26 cellular contexts compared by ENCODE assay signal in genomic region chr2:128235581-128235980, GRCh38.
"Had no signal": no experiment of that assay in that cellular context is flagged by ENCODE, and none has a peak within 500 bp of the region (broad histone marks: within the 10 kb centered on the region; RNA-seq: fewer than 3 reads in every experiment).

No MANE protein-coding gene starts in this region.

- H3K36me3 ChIP-seq: brain microvascular endothelial cell, esophagus muscularis mucosa, WERI-Rb-1 had no signal

- H3K27me3 ChIP-seq: brain microvascular endothelial cell, dorsolateral prefrontal cortex, esophagus muscularis mucosa had no signal

- ATAC-seq: activated CD4-positive, CD25-positive, alpha-beta regulatory T cell treated with anti-CD3 and anti-CD28 coated beads, Interleukin-2, amount 50 U/mL, for 24 hours; activated CD8-positive, alpha-beta memory T cell treated with anti-CD3 and anti-CD28 coated beads, Interleukin-2, amount 10 ng/mL, durations not matched to agents 7 days and 5 days; activated CD8-positive, alpha-beta T cell treated with anti-CD3 and anti-CD28 coated beads for 36 hours; activated naive CD4-positive, alpha-beta T cell treated with anti-CD3 and anti-CD28 coated beads, Interleukin-2, amount 50 U/mL, for 72 hours; activated T-cell treated with anti-CD3 and anti-CD28 coated beads, Interleukin-2, amount 50 U/mL, for 72 hours; T-helper 17 cell had no signal

- DNase-seq: activated B cell treated with CpG ODN at 0.5 μM for 24 hours; activated CD4-positive, alpha-beta T cell treated with anti-CD3 and anti-CD28 coated beads for 48 hours; activated CD4-positive, alpha-beta T cell treated with anti-CD3 and anti-CD28 coated beads, Interleukin-2, amount 50 U/mL, for 1 hour; activated CD4-positive, alpha-beta T cell treated with anti-CD3 and anti-CD28 coated beads, Interleukin-2, amount 50 U/mL, for 48 hours; activated CD8-positive, alpha-beta memory T cell treated with anti-CD3 and anti-CD28 coated beads, Interleukin-2, amount 10 ng/mL, durations not matched to agents 7 days and 5 days; activated CD8-positive, alpha-beta memory T cell treated with anti-CD3 and anti-CD28 coated beads, Interleukin-2, amount 50 U/mL, for 4 hours; activated CD8-positive, alpha-beta T cell treated with anti-CD3 and anti-CD28 coated beads for 36 hours; activated gamma-delta T cell; activated naive CD4-positive, alpha-beta T cell; activated naive CD4-positive, alpha-beta T cell treated with anti-CD3 and anti-CD28 coated beads, Interleukin-2, amount 10 ng/mL, durations not matched to agents 7 days and 5 days; activated naive CD8-positive, alpha-beta T cell treated with anti-CD3 and anti-CD28 coated beads, Interleukin-2, amount 10 ng/mL, durations not matched to agents 7 days and 5 days; activated T-cell treated with anti-CD3 and anti-CD28 coated beads for 4 hours; activated T-cell treated with anti-CD3 and anti-CD28 coated beads, Interleukin-2, amount 50 U/mL, for 24 hours; activated T-cell treated with anti-CD3 and anti-CD28 coated beads, Interleukin-2, amount 50 U/mL, for 72 hours; brain microvascular endothelial cell; effector memory CD4-positive, alpha-beta T cell; erythroblast; T-helper 1 cell; T-helper 17 cell; T1000; WERI-Rb-1 had no signal

- H3K27ac ChIP-seq: coronary artery, WERI-Rb-1 had no signal

- H3K9me3 ChIP-seq: esophagus muscularis mucosa had no signal

- H3K4me3 ChIP-seq: coronary artery, dorsolateral prefrontal cortex, esophagus muscularis mucosa had no signal
